In the genomic region with DNA sequence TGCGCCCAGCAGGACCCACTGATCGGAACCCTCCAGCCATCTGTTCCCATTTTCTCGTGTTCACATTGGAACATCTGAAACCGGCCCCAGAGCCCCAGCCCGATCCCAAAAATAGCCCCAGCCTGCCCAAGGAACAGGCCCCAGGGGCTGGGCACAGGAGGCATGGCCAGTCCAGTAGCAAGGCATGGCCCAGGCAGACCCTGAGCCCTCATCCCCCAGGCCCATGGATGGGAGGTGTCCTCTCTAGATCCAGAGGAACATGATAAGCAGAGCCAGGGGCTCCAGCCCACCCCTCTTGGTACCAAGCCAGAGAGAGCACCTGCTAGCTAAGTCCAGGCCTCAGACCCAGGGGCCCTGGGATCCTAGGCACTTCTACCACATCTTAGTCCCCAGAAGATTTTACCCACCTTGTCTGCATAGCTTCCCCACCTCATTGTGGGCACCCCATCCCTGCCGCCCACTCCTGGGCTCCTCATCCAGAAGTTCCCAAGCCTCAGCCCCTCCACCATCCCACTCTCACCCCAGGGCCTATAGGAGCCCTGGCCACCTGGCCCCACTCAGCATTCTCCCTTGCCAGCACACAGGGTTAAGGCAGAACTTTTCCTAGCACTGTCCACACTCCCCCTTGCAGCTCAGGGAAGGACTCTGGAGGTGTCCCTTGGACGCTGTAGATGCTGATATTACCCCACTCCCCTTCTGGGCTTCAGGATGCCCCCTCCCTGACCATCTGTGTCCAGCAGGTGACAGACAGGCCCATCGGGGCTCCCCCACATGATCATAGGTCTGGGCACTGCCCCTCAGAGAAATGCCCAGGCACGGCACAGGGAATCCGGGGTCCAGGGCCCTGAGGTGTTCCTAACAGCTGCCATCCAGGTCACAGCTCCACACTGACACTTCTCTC, we compare ENCODE assay signal across 9 cellular contexts. TPM values are rescaled to one million over a fixed set of nuclear protein-coding genes. Genes with fewer than 3 reads are reported as not detected.
A peak's percentile ranks its signal among the peaks of the same experiment; 100 is the strongest.
DNase-seq lines count a peak whose midpoint lies in the region; ATAC-seq and TF ChIP-seq lines count a peak whose summit lies in the region.
"Had no signal": no experiment of that assay in that cellular context is flagged by ENCODE, and none has a peak within 500 bp of the region (broad histone marks: within the 10 kb centered on the region; RNA-seq: fewer than 3 reads in every experiment).

No MANE protein-coding gene starts in this region.

- H3K36me3 Mint-ChIP-seq in memory B cell: peaks cover 2% of the 10 kb centered on the region

- H3K9me3 Mint-ChIP-seq in memory B cell: no peaks in the 10 kb centered on the region

- peak overlapping the region; percentile 94 for H3K27ac Mint-ChIP-seq in memory B cell

- intact Hi-C loops in breast epithelium (cut with DNase I; ENCODE audit: low total_unique reads) (no loop called here), thyroid gland (cut with DNase I) (no loop called here)

- DNase-seq in activated CD8-positive, alpha-beta memory T cell treated with anti-CD3 and anti-CD28 coated beads for 24 hours: peak; percentile 57
- DNase-seq in activated CD8-positive, alpha-beta memory T cell treated with anti-CD3 and anti-CD28 coated beads, Interleukin-2, amount 50 U/mL, for 4 hours: no peak
- DNase-seq in breast epithelium (ENCODE audit: low spot score in 2 of 2) (no peak), memory B cell (ENCODE audit: low spot score in 2 of 2) (no peak), thyroid gland (no peak), NCI-H524 treated with DMSO at 0.1 percent for 48 hours (lab: John Stamatoyannopoulos, UW) (no peak), GM20000 (ENCODE audit: low spot score) (no peak), pons (ENCODE audit: low spot score) (no peak)

- H3K27me3 ChIP-seq in breast epithelium: no peaks in the 10 kb centered on the region
- H3K27me3 ChIP-seq in thyroid gland: no peaks in the 10 kb centered on the region

- H3K4me3 ChIP-seq in breast epithelium (peak overlapping the region in 2 of 3 donors; percentile 7 to 25), thyroid gland (replicated peaks in 1 of 3) (no peak overlapping the region)

- peaks cover 82% of the 10 kb centered on the region for H3K4me1 Mint-ChIP-seq in memory B cell

- ATAC-seq in memory B cell (ENCODE audit: low read depth): no peak

- H3K4me1 ChIP-seq in breast epithelium (peaks cover 69 to 82% of the 10 kb centered on the region in 2 donors), thyroid gland (peaks cover 98 to 100% of the 10 kb centered on the region in 2 donors)

- 59 to 67% methylated on average over 9 to 10 of the region's 10 CpGs for WGBS in thyroid gland, 2 donors

- H3K27ac ChIP-seq in breast epithelium: peak overlapping the region; percentile 96 to 100
- H3K27ac ChIP-seq in thyroid gland: peak overlapping the region; percentile 97 to 99 (median 97)

- TF ChIP-seq POLR2A in breast epithelium (IDR thresholded peaks at IDR 0.05) (no peak), thyroid gland (IDR thresholded peaks at IDR 0.05) (no peak)

- H3K36me3 ChIP-seq in breast epithelium (no peaks in the 10 kb centered on the region), thyroid gland (no peaks in the 10 kb centered on the region)

- H3K9me3 ChIP-seq in breast epithelium: no peaks in the 10 kb centered on the region
- H3K9me3 ChIP-seq in thyroid gland: no peaks in the 10 kb centered on the region

- H3K4me3 Mint-ChIP-seq in memory B cell: peak overlapping the region; percentile 46

- TF ChIP-seq CTCF in breast epithelium (IDR thresholded peaks at IDR 0.05) (no peak), thyroid gland (IDR thresholded peaks at IDR 0.05) (no peak), GM20000 (IDR thresholded peaks at IDR 0.05; ENCODE audit: extremely low read depth, missing control alignments) (no peak)

- no peaks in the 10 kb centered on the region for H3K27me3 Mint-ChIP-seq in memory B cell

RNA-seq across cellular contexts. Expression of a gene that starts 9.5 kb away (rescaled TPM):
- total RNA-seq in breast epithelium (10 to 100 TPM; 13.2 to 15.4 (median 13.3) TPM), thyroid gland (10 to 100 TPM; 13.2 to 26.2 (median 19.4) TPM)

RNA-seq across cellular contexts. Expression of a gene that starts 32.5 kb away (rescaled TPM):
- total RNA-seq in breast epithelium (not detected), thyroid gland (not detected)

RNA-seq across cellular contexts. Expression of a gene that starts 39.9 kb away (rescaled TPM):
- not detected for total RNA-seq in breast epithelium
- not detected for total RNA-seq in thyroid gland
- total RNA-seq: NCI-H460 had no signal

RNA-seq across cellular contexts. Expression of a gene that starts 55.4 kb away (rescaled TPM):
- total RNA-seq in breast epithelium: not detected
- total RNA-seq in thyroid gland: not detected
- total RNA-seq: NCI-H460 had no signal

Comparison
In these comparisons a context has a peak if more than half of its experiments do, and no peak if none do; other contexts are left out.
1. H3K4me3 ChIP-seq: peak in breast epithelium (2 of 3); none in thyroid gland (0 of 3).